ENCODE assay signal across 20 cellular contexts in genomic region chr13:49933511-49933910, GRCh38.
"Had no signal": no experiment of that assay in that cellular context is flagged by ENCODE, and none has a peak within 500 bp of the region (broad histone marks: within the 10 kb centered on the region; RNA-seq: fewer than 3 reads in every experiment).

No MANE protein-coding gene starts in this region.

- H3K9ac ChIP-seq: parathyroid adenoma had no signal

- H3K27me3 ChIP-seq: adrenal gland, body of pancreas, esophagus squamous epithelium, transverse colon had no signal

- H2AFZ ChIP-seq: parathyroid adenoma had no signal

- H3K4me3 ChIP-seq: adrenal gland, body of pancreas, esophagus squamous epithelium, transverse colon had no signal

- DNase-seq: activated CD4-positive, alpha-beta T cell treated with anti-CD3 and anti-CD28 coated beads for 4 hours; activated CD8-positive, alpha-beta T cell treated with anti-CD3 and anti-CD28 coated beads for 36 hours; activated effector memory CD4-positive, alpha-beta T cell treated with anti-CD3 and anti-CD28 coated beads, Interleukin-2, amount 50 U/mL, for 16 hours; activated T-cell treated with anti-CD3 and anti-CD28 coated beads, Interleukin-2, amount 50 U/mL, for 4 hours; adrenal gland; body of pancreas; cortex of kidney; effector CD4-positive, alpha-beta T cell; esophagus squamous epithelium; foreskin melanocyte; immature natural killer cell; left cardiac atrium; lower lobe of right lung; stimulated activated CD4-positive, alpha-beta T cell treated with anti-CD3 and anti-CD28 coated beads, Interleukin-15, amount 100 ng/mL, for 24 hours; stimulated activated CD4-positive, alpha-beta T cell treated with anti-CD3 and anti-CD28 coated beads, Interleukin-4, amount 100 ng/mL, for 1 hour; stimulated activated naive CD4-positive, alpha-beta T cell treated with Interleukin-2 at 50 U/mL for 16 hours; substantia nigra; T-helper 2 cell; transverse colon had no signal

- H3K9me3 ChIP-seq: adrenal gland, body of pancreas, esophagus squamous epithelium, lower lobe of right lung, transverse colon had no signal

- H3K36me3 ChIP-seq: transverse colon had no signal

- H3K27ac ChIP-seq: adrenal gland, body of pancreas, esophagus squamous epithelium, lower lobe of right lung, parathyroid adenoma, transverse colon had no signal

- H3K79me2 ChIP-seq: parathyroid adenoma had no signal
